8 cellular contexts compared by ENCODE assay signal in genomic region chr19:33406521-33407139, GRCh38. TPM values are rescaled to one million over a fixed set of nuclear protein-coding genes. Genes with fewer than 3 reads are reported as not detected.
DNase-seq lines count a peak whose midpoint lies in the region; ATAC-seq and TF ChIP-seq lines count a peak whose summit lies in the region.

No MANE protein-coding gene starts in this region.

- no peaks in the 10 kb centered on the region for H3K27me3 ChIP-seq in lung (ENCODE audit: control insufficient read depth, insufficient read depth)

- no peaks in the 10 kb centered on the region for H3K9me3 ChIP-seq in lung (ENCODE audit: control insufficient read depth in 2 of 2, insufficient read depth in 1 of 2, low read length in 1 of 2)

- H3K4me3 ChIP-seq in AG09309 (ENCODE audit: control insufficient read depth, low read depth, low read length) = no peak overlapping the region
- no peak overlapping the region for H3K4me3 ChIP-seq in lung

- no peak for DNase-seq in AG09309 (ENCODE audit: low read depth)
- DNase-seq in GM19238 (ENCODE audit: insufficient read length, low spot score) = peak; percentile 91
- peak; percentile 49 to 89 for DNase-seq in NCI-H526 (lab: John Stamatoyannopoulos, UW)
- peak; percentile 79 for DNase-seq in activated CD4-positive, alpha-beta T cell treated with anti-CD3 and anti-CD28 coated beads, Interleukin-2, amount 50 U/mL, for 1 hour
- peak; percentile 79 for DNase-seq in dermis blood vessel endothelial cell
- peak; percentile 77 for DNase-seq in lung (ENCODE audit: low spot score)
- DNase-seq in stimulated activated CD8-positive, alpha-beta memory T cell treated with anti-CD3 and anti-CD28 coated beads, Interleukin-2, amount 100 ng/mL, for 1 hour (ENCODE audit: low read depth in 2 of 2) = peak; percentile 42 to 49

- H3K36me3 ChIP-seq in lung (ENCODE audit: control insufficient read depth in 2 of 2, insufficient read depth in 2 of 2, low read length in 2 of 2) = peaks cover 0 to 16% of the 10 kb centered on the region in 2 donors

- no peaks in the 10 kb centered on the region for H3K4me1 ChIP-seq in lung (ENCODE audit: control insufficient read depth in 2 of 2, insufficient read depth in 2 of 2, low read length in 2 of 2)

- TF ChIP-seq POLR2A in GM18505 (IDR thresholded peaks at IDR 0.05; ENCODE audit: borderline replicate concordance, extremely low read depth, insufficient read depth, insufficient read length) = no peak

- ATAC-seq in lung (ENCODE audit: insufficient read depth, low FRiP score) = peak; percentile 68
- ATAC-seq in GM18505 (IDR thresholded peaks at IDR 0.05; ENCODE audit: unreplicated experiment) = no peak

- 63% methylated on average over 13 of the region's 13 CpGs for WGBS in lung, 2 donors

- TF ChIP-seq CTCF in AG09309 (IDR thresholded peaks at IDR 0.05; ENCODE audit: control insufficient read depth, insufficient read depth, low read depth, low read length, missing control alignments) = peak; percentile 91
- TF ChIP-seq CTCF in lung (IDR thresholded peaks at IDR 0.05; ENCODE audit: control extremely low read depth, extremely low read depth) = peak; percentile 95

- H3K27ac ChIP-seq in lung (ENCODE audit: low read depth in 1 of 2, low read length in 1 of 2) = no peak overlapping the region

RNA-seq across cellular contexts. Expression of gene CEBPG, which starts 33.1 kb away (rescaled TPM):
- total RNA-seq in dermis blood vessel endothelial cell (32.6 and 38.6 TPM in 2 replicates), lung (10 to 100 TPM; 24.5 to 29.7 TPM)
- 10 to 100 TPM; 21.5 to 24.9 TPM for polyA plus RNA-seq in lung
